In genomic region chr6:41170547-41171160, GRCh38 we compare ENCODE assay signal across 22 cellular contexts. TPM values are rescaled to one million over a fixed set of nuclear protein-coding genes. Genes with fewer than 3 reads are reported as not detected.
A peak's percentile ranks its signal among the peaks of the same experiment; 100 is the strongest.
DNase-seq lines count a peak whose midpoint lies in the region; ATAC-seq and TF ChIP-seq lines count a peak whose summit lies in the region.
"Had no signal": no experiment of that assay in that cellular context is flagged by ENCODE, and none has a peak within 500 bp of the region (broad histone marks: within the 10 kb centered on the region; RNA-seq: fewer than 3 reads in every experiment).

No MANE protein-coding gene starts in this region.

- H3K36me3 Mint-ChIP-seq in activated naive CD4-positive, alpha-beta T cell treated with anti-CD3 and anti-CD28 coated beads, Interleukin-2, amount 50 U/mL, for 24 hours: no peaks in the 10 kb centered on the region
- H3K36me3 Mint-ChIP-seq in WTC11: no peaks in the 10 kb centered on the region

- no peak for DNase-seq in activated naive CD4-positive, alpha-beta T cell treated with Interleukin-2 at 50 U/mL for 16 hours
- DNase-seq in WTC11 (ENCODE audit: low spot score) (no peak), left lobe of liver (ENCODE audit: low spot score) (peak; percentile 16), NCI-H1048 (lab: John Stamatoyannopoulos, UW) (no peak), mucosa of gallbladder (ENCODE audit: low spot score) (no peak)
- DNase-seq: GDM1; GOT3; KBM-7; NCI-H1092 treated with DMSO at 0.1 percent for 48 hours; NCI-H1436 treated with DMSO at 0.1 percent for 48 hours; NCI-H2029 treated with DMSO at 0.1 percent for 48 hours; NCI-H226; NCI-H510A treated with DMSO at 0.1 percent for 48 hours; NCI-H748 treated with DMSO at 0.1 percent for 48 hours; NK-92 treated with Interleukin-12 subunit alpha and Interleukin-12 subunit beta, amount 100 ng/mL, for 24 hours; SJCRH30 had no signal

- peaks cover 3% of the 10 kb centered on the region for H3K4me1 Mint-ChIP-seq in activated naive CD4-positive, alpha-beta T cell treated with anti-CD3 and anti-CD28 coated beads, Interleukin-2, amount 50 U/mL, for 24 hours
- H3K4me1 Mint-ChIP-seq in WTC11: peaks cover 16% of the 10 kb centered on the region

- H3K27me3 Mint-ChIP-seq in activated naive CD4-positive, alpha-beta T cell treated with anti-CD3 and anti-CD28 coated beads, Interleukin-2, amount 50 U/mL, for 24 hours: peaks cover 2% of the 10 kb centered on the region
- no peaks in the 10 kb centered on the region; the same call in 1 of the 2 replicates for H3K27me3 Mint-ChIP-seq in WTC11 (ENCODE audit: low read depth)

- CTCF ChIA-PET in WTC11 (lab: Charles Lee): interaction anchor here (0.9 to 2.3 kb wide), 4 partner anchors 12 to 70 kb away, joined by 4 to 12 read pairs (median 10); no protein-coding TSS in a partner anchor

- TF ChIP-seq CTCF in WTC11 (IDR thresholded peaks at IDR 0.05): no peak

- ATAC-seq in WTC11 (peak; percentile 12; the same call in 1 of the 2 replicates), left lobe of liver (no peak), HG03097 (IDR thresholded peaks at IDR 0.05; ENCODE audit: low FRiP score, unreplicated experiment) (no peak)
- ATAC-seq: HepG2, Panc1 had no signal

- H3K9me3 Mint-ChIP-seq in activated naive CD4-positive, alpha-beta T cell treated with anti-CD3 and anti-CD28 coated beads, Interleukin-2, amount 50 U/mL, for 24 hours: no peaks in the 10 kb centered on the region
- no peaks in the 10 kb centered on the region for H3K9me3 Mint-ChIP-seq in WTC11

- H3K27ac Mint-ChIP-seq in activated naive CD4-positive, alpha-beta T cell treated with anti-CD3 and anti-CD28 coated beads, Interleukin-2, amount 50 U/mL, for 24 hours: peak overlapping the region; percentile 44
- peak overlapping the region; percentile 2; the same call in 1 of the 2 replicates for H3K27ac Mint-ChIP-seq in WTC11
- H3K27ac Mint-ChIP-seq: B cell, CD14-positive monocyte had no signal

- POLR2A ChIA-PET in WTC11 (lab: Charles Lee): no interaction called here

- no peak overlapping the region for H3K4me3 Mint-ChIP-seq in activated naive CD4-positive, alpha-beta T cell treated with anti-CD3 and anti-CD28 coated beads, Interleukin-2, amount 50 U/mL, for 24 hours
- no peak overlapping the region for H3K4me3 Mint-ChIP-seq in WTC11
- H3K4me3 Mint-ChIP-seq: B cell, CD14-positive monocyte had no signal

TF ChIP-seq in WTC11, 78 proteins besides CTCF, POLR2A, EP300 and RAD21:
- TF ChIP-seq AR (CRISPR knock-in tag; IDR thresholded peaks at IDR 0.05): no peak
- no peak for TF ChIP-seq NR3C1 (CRISPR knock-in tag; conservative IDR thresholded peaks at IDR 0.05; ENCODE audit: low read depth)
- no peak for TF ChIP-seq ATF6 (CRISPR knock-in tag; IDR thresholded peaks at IDR 0.05)

RNA-seq across cellular contexts. Expression of gene TREM2, which starts 7.7 kb away (rescaled TPM):
- total RNA-seq in WTC11 (2021) (0.18 TPM in 1 of 3 replicates, not detected in the others), left lobe of liver (0.28 TPM), mucosa of gallbladder (26.7 TPM)
- total RNA-seq: B cell had no signal

RNA-seq across cellular contexts. Expression of gene TREML1, which starts 16.5 kb away (rescaled TPM):
- total RNA-seq in WTC11 (2021) (0.27 TPM in 1 of 3 replicates, not detected in the others), left lobe of liver (not detected), mucosa of gallbladder (1.1 TPM)
- total RNA-seq: B cell, HepG2, SJCRH30 had no signal

RNA-seq across cellular contexts. Expression of gene TREML2, which starts 30.3 kb away (rescaled TPM):
- total RNA-seq in WTC11 (2021) (0.09 to 0.15 TPM (median 0.09 TPM) in 3 replicates), left lobe of liver (0.08 TPM), mucosa of gallbladder (not detected)
- total RNA-seq: HepG2 had no signal

RNA-seq across cellular contexts. Expression of gene TREML4, which starts 57.5 kb away (rescaled TPM):
- not detected in 3 replicates for total RNA-seq in WTC11 (2021)
- total RNA-seq in left lobe of liver: not detected
- not detected for total RNA-seq in mucosa of gallbladder
- total RNA-seq: B cell, HepG2 had no signal

Comparison
In these comparisons a context has a peak if more than half of its experiments do, and no peak if none do; other contexts are left out.
1. RNA of gene TREM2, which starts 7.7 kb away (total RNA-seq): 26.7 TPM in mucosa of gallbladder (single experiment); 0.28 TPM in left lobe of liver (single experiment) and 0.18 TPM in WTC11; every median in the first group is over 10 times any median in the second.